Comparison of ENCODE assay signal across 22 cellular contexts in genomic region chr4:41797260-41797659, GRCh38. TPM values are rescaled to one million over a fixed set of nuclear protein-coding genes. Genes with fewer than 3 reads are reported as not detected.
A peak's percentile ranks its signal among the peaks of the same experiment; 100 is the strongest.
DNase-seq lines count a peak whose midpoint lies in the region; ATAC-seq lines count a peak whose summit lies in the region.
"Had no signal": no experiment of that assay in that cellular context is flagged by ENCODE, and none has a peak within 500 bp of the region (broad histone marks: within the 10 kb centered on the region; RNA-seq: fewer than 3 reads in every experiment).

No MANE protein-coding gene starts in this region.

- ATAC-seq in GM21619 (IDR thresholded peaks at IDR 0.05; ENCODE audit: unreplicated experiment) = no peak
- ATAC-seq: A549 had no signal

- peaks cover 7% of the 10 kb centered on the region; the same call in 1 of the 2 replicates for H3K27me3 ChIP-seq in HUES48 (ENCODE audit: control insufficient read depth, insufficient read depth, low read length)
- H3K27me3 ChIP-seq: BLaER1, SJSA1 had no signal

- H3K27ac ChIP-seq in HUES48 (ENCODE audit: low read depth, low read length) = peak overlapping the region; percentile 78
- H3K27ac ChIP-seq: A549, BLaER1, HL-60, SJSA1 had no signal

- no peaks in the 10 kb centered on the region for H3K36me3 ChIP-seq in HUES48 (ENCODE audit: control insufficient read depth, insufficient read depth, low read length)
- H3K36me3 ChIP-seq: BLaER1, SJSA1 had no signal

- no peak overlapping the region for H3K4me3 ChIP-seq in HUES48 (ENCODE audit: low read depth, low read length)
- H3K4me3 ChIP-seq: A549, BLaER1, SJSA1 had no signal

- DNase-seq in COLO829 (ENCODE audit: low spot score) (peak; percentile 13), kidney tubule cell (ENCODE audit: low spot score) (peak; percentile 66), pons (ENCODE audit: low spot score) (peak; percentile 4), T-helper 2 cell (no peak), H4 (ENCODE audit: low spot score) (no peak)
- DNase-seq: CD4-positive, alpha-beta T cell; KG1; NCI-H1092 treated with DMSO at 0.1 percent for 48 hours; NCI-H1436 treated with DMSO at 0.1 percent for 48 hours; NCI-H2029; NCI-H2171; NCI-H345 had no signal

- H3K4me1 ChIP-seq in HUES48 (ENCODE audit: control insufficient read depth, insufficient read depth, low read length) = peaks cover 24% of the 10 kb centered on the region
- H3K4me1 ChIP-seq: A549, SJSA1 had no signal

- no peak overlapping the region for H3K9ac ChIP-seq in HUES48 (ENCODE audit: low read depth, low read length)
- H3K9ac ChIP-seq: BLaER1 had no signal

- no peaks in the 10 kb centered on the region for H3K9me3 ChIP-seq in HUES48 (ENCODE audit: control insufficient read depth, insufficient read depth, low read length)
- H3K9me3 ChIP-seq: A549, BLaER1, SJSA1 had no signal

RNA-seq across cellular contexts. Expression of gene PHOX2B, which starts 48.7 kb away (rescaled TPM):
- not detected in 2 replicates for total RNA-seq in H4 (2014; rRNA removed; shearing (Covaris generic))
- total RNA-seq: CD4-positive, alpha-beta T cell; Daoy; H7; HT-29; Right ventricle myocardium inferior; SJSA1 had no signal

Comparison
In these comparisons a context has a peak if more than half of its experiments do, and no peak if none do; other contexts are left out.
1. DNase-seq: peak in COLO829 (single experiment), kidney tubule cell (single experiment) and pons (single experiment); none in T-helper 2 cell (0 of 5) and H4 (single experiment).